36 cellular contexts compared by ENCODE assay signal in the genomic region with DNA sequence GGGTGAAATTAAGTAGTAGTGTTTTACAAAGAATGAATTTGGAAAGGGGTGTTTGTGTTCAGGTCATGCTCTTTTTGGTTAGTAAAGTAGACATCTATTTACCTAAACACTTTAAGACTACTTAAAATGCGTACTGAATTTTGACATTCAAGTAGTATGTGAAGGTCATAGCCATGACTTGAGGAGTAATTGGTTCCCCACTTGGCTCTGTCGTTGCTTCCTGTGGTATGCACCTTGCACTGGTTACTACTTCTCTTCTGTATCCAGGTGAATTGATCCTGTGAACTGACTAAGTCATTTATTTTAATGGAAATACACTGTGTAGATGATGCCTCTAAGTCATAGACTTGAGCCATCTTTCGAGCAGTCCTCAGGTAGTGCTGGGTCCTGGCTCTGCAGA.
"Had no signal": no experiment of that assay in that cellular context is flagged by ENCODE, and none has a peak within 500 bp of the region (broad histone marks: within the 10 kb centered on the region; RNA-seq: fewer than 3 reads in every experiment).

No MANE protein-coding gene starts in this region.

- H3K4me1 ChIP-seq: body of pancreas, breast epithelium had no signal

- H3K9me3 Mint-ChIP-seq: activated CD4-positive, alpha-beta memory T cell treated with anti-CD3 and anti-CD28 coated beads, Interleukin-2, amount 10 ng/mL, durations not matched to agents 7 days and 5 days; activated CD4-positive, alpha-beta T cell treated with anti-CD3 and anti-CD28 coated beads, Interleukin-2, amount 10 ng/mL, durations not matched to agents 7 days and 5 days; activated naive CD4-positive, alpha-beta T cell treated with anti-CD3 and anti-CD28 coated beads for 36 hours; activated naive CD4-positive, alpha-beta T cell treated with anti-CD3 and anti-CD28 coated beads, Interleukin-2, amount 50 U/mL, for 72 hours; activated naive CD8-positive, alpha-beta T cell treated with anti-CD3 and anti-CD28 coated beads for 36 hours; activated T-cell treated with anti-CD3 and anti-CD28 coated beads, Interleukin-2, amount 50 U/mL, for 24 hours; activated T-cell treated with anti-CD3 and anti-CD28 coated beads, Interleukin-2, amount 50 U/mL, for 72 hours; activated T-helper 1 cell treated with anti-CD3 and anti-CD28 coated beads, Interleukin-12 subunit alpha, Interleukin-12 subunit beta, Interleukin-2, Interleukin-4 antibody, amounts not matched to agents 30 ng/mL and 10 ng/mL and 1 ng/mL, durations not matched to agents 14 hours and 24 hours and 36 hours; activated T-helper 17 cell treated with anti-CD3 and anti-CD28 coated beads, Interleukin-2, amount 50 U/mL, for 72 hours; T-helper 1 cell treated with Interleukin-12 subunit alpha and Interleukin-12 subunit beta and Interleukin-4 antibody, amounts not matched to agents 30 μg/mL and 1 μg/mL, for 36 hours; T-helper 2 cell treated with Interferon-gamma antibody and Interleukin-4, amounts not matched to agents 5 μg/mL and 100 μg/mL, for 36 hours; WTC11 had no signal

- H3K36me3 ChIP-seq: adrenal gland, breast epithelium had no signal

- H3K4me1 Mint-ChIP-seq: activated CD4-positive, alpha-beta memory T cell treated with anti-CD3 and anti-CD28 coated beads, Interleukin-2, amount 10 ng/mL, durations not matched to agents 7 days and 5 days; activated CD4-positive, alpha-beta T cell treated with anti-CD3 and anti-CD28 coated beads for 36 hours; activated CD4-positive, alpha-beta T cell treated with anti-CD3 and anti-CD28 coated beads, Interleukin-2, amount 10 ng/mL, durations not matched to agents 7 days and 5 days; activated CD8-positive, alpha-beta memory T cell treated with anti-CD3 and anti-CD28 coated beads, Interleukin-2, amount 10 ng/mL, durations not matched to agents 7 days and 5 days; activated T-helper 17 cell treated with anti-CD3 and anti-CD28 coated beads, Interleukin-2, amount 50 U/mL, for 72 hours had no signal

- H3K4me3 Mint-ChIP-seq: activated CD4-positive, alpha-beta memory T cell treated with anti-CD3 and anti-CD28 coated beads, Interleukin-2, amount 10 ng/mL, durations not matched to agents 7 days and 5 days; activated CD4-positive, alpha-beta T cell treated with anti-CD3 and anti-CD28 coated beads for 36 hours; activated CD4-positive, alpha-beta T cell treated with anti-CD3 and anti-CD28 coated beads, Interleukin-2, amount 10 ng/mL, durations not matched to agents 7 days and 5 days; activated CD8-positive, alpha-beta memory T cell treated with anti-CD3 and anti-CD28 coated beads, Interleukin-2, amount 10 ng/mL, durations not matched to agents 7 days and 5 days; activated CD8-positive, alpha-beta T cell treated with anti-CD3 and anti-CD28 coated beads, Interleukin-2, amount 10 ng/mL, durations not matched to agents 7 days and 5 days; activated naive CD4-positive, alpha-beta T cell treated with anti-CD3 and anti-CD28 coated beads for 36 hours; activated naive CD8-positive, alpha-beta T cell treated with anti-CD3 and anti-CD28 coated beads for 36 hours; activated T-cell treated with anti-CD3 and anti-CD28 coated beads, Interleukin-2, amount 50 U/mL, for 24 hours; activated T-cell treated with anti-CD3 and anti-CD28 coated beads, Interleukin-2, amount 50 U/mL, for 72 hours; activated T-helper 1 cell treated with anti-CD3 and anti-CD28 coated beads, Interleukin-12 subunit alpha, Interleukin-12 subunit beta, Interleukin-2, Interleukin-4 antibody, amounts not matched to agents 30 ng/mL and 10 ng/mL and 1 ng/mL, durations not matched to agents 14 hours and 24 hours and 36 hours; activated T-helper 17 cell treated with anti-CD3 and anti-CD28 coated beads, Interleukin-2, amount 50 U/mL, for 72 hours; T-helper 1 cell treated with Interleukin-12 subunit alpha and Interleukin-12 subunit beta and Interleukin-4 antibody, amounts not matched to agents 30 μg/mL and 1 μg/mL, for 36 hours; T-helper 2 cell treated with Interferon-gamma antibody and Interleukin-4, amounts not matched to agents 5 μg/mL and 100 μg/mL, for 36 hours; WTC11 had no signal

- H3K27ac ChIP-seq: adrenal gland, body of pancreas, brain microvascular endothelial cell, breast epithelium, WERI-Rb-1 had no signal

- ATAC-seq: activated CD4-positive, alpha-beta T cell treated with anti-CD3 and anti-CD28 coated beads for 36 hours; activated CD4-positive, CD25-positive, alpha-beta regulatory T cell treated with anti-CD3 and anti-CD28 coated beads, Interleukin-2, amount 50 U/mL, for 24 hours; activated CD8-positive, alpha-beta memory T cell treated with anti-CD3 and anti-CD28 coated beads, Interleukin-2, amount 10 ng/mL, durations not matched to agents 7 days and 5 days; activated CD8-positive, alpha-beta T cell treated with anti-CD3 and anti-CD28 coated beads, Interleukin-2, amount 10 ng/mL, durations not matched to agents 7 days and 5 days; activated naive CD4-positive, alpha-beta T cell treated with anti-CD3 and anti-CD28 coated beads, Interleukin-2, amount 50 U/mL, for 72 hours; activated T-cell treated with anti-CD3 and anti-CD28 coated beads, Interleukin-2, amount 50 U/mL, for 72 hours; activated T-helper 17 cell treated with anti-CD3 and anti-CD28 coated beads, Interleukin-2, amount 50 U/mL, for 72 hours; body of pancreas; WTC11 had no signal

- H3K9me3 ChIP-seq: adrenal gland, body of pancreas, breast epithelium had no signal

- H3K27ac Mint-ChIP-seq: activated CD4-positive, alpha-beta memory T cell treated with anti-CD3 and anti-CD28 coated beads, Interleukin-2, amount 10 ng/mL, durations not matched to agents 7 days and 5 days; activated CD4-positive, alpha-beta T cell treated with anti-CD3 and anti-CD28 coated beads for 36 hours; activated CD4-positive, alpha-beta T cell treated with anti-CD3 and anti-CD28 coated beads, Interleukin-2, amount 10 ng/mL, durations not matched to agents 7 days and 5 days; activated CD8-positive, alpha-beta memory T cell treated with anti-CD3 and anti-CD28 coated beads, Interleukin-2, amount 10 ng/mL, durations not matched to agents 7 days and 5 days; activated CD8-positive, alpha-beta T cell treated with anti-CD3 and anti-CD28 coated beads, Interleukin-2, amount 10 ng/mL, durations not matched to agents 7 days and 5 days; activated naive CD4-positive, alpha-beta T cell treated with anti-CD3 and anti-CD28 coated beads for 36 hours; activated naive CD4-positive, alpha-beta T cell treated with anti-CD3 and anti-CD28 coated beads, Interleukin-2, amount 50 U/mL, for 72 hours; activated naive CD8-positive, alpha-beta T cell treated with anti-CD3 and anti-CD28 coated beads for 36 hours; activated T-cell treated with anti-CD3 and anti-CD28 coated beads, Interleukin-2, amount 50 U/mL, for 24 hours; activated T-cell treated with anti-CD3 and anti-CD28 coated beads, Interleukin-2, amount 50 U/mL, for 72 hours; activated T-helper 1 cell treated with anti-CD3 and anti-CD28 coated beads, Interleukin-12 subunit alpha, Interleukin-12 subunit beta, Interleukin-2, Interleukin-4 antibody, amounts not matched to agents 30 ng/mL and 10 ng/mL and 1 ng/mL, durations not matched to agents 14 hours and 24 hours and 36 hours; activated T-helper 17 cell treated with anti-CD3 and anti-CD28 coated beads, Interleukin-2, amount 50 U/mL, for 72 hours; T-helper 1 cell treated with Interleukin-12 subunit alpha and Interleukin-12 subunit beta and Interleukin-4 antibody, amounts not matched to agents 30 μg/mL and 1 μg/mL, for 36 hours; T-helper 2 cell treated with Interferon-gamma antibody and Interleukin-4, amounts not matched to agents 5 μg/mL and 100 μg/mL, for 36 hours; WTC11 had no signal

- H3K27me3 Mint-ChIP-seq: activated naive CD8-positive, alpha-beta T cell treated with anti-CD3 and anti-CD28 coated beads for 36 hours; activated T-cell treated with anti-CD3 and anti-CD28 coated beads, Interleukin-2, amount 50 U/mL, for 24 hours had no signal

- H3K4me3 ChIP-seq: adrenal gland, body of pancreas, breast epithelium had no signal

- H3K36me3 Mint-ChIP-seq: activated CD8-positive, alpha-beta memory T cell treated with anti-CD3 and anti-CD28 coated beads, Interleukin-2, amount 10 ng/mL, durations not matched to agents 7 days and 5 days; activated naive CD4-positive, alpha-beta T cell treated with anti-CD3 and anti-CD28 coated beads, Interleukin-2, amount 50 U/mL, for 72 hours; activated naive CD8-positive, alpha-beta T cell treated with anti-CD3 and anti-CD28 coated beads for 36 hours had no signal

- DNase-seq: activated CD4-positive, alpha-beta memory T cell treated with anti-CD3 and anti-CD28 coated beads, Interleukin-2, amount 10 ng/mL, durations not matched to agents 7 days and 5 days; activated CD4-positive, alpha-beta T cell treated with anti-CD3 and anti-CD28 coated beads for 1 hour; activated CD4-positive, alpha-beta T cell treated with anti-CD3 and anti-CD28 coated beads for 36 hours; activated CD4-positive, alpha-beta T cell treated with anti-CD3 and anti-CD28 coated beads for 48 hours; activated CD4-positive, alpha-beta T cell treated with anti-CD3 and anti-CD28 coated beads, Interleukin-2, amount 10 ng/mL, durations not matched to agents 7 days and 5 days; activated CD4-positive, alpha-beta T cell treated with anti-CD3 and anti-CD28 coated beads, Interleukin-2, amount 50 U/mL, for 48 hours; activated CD4-positive, CD25-positive, alpha-beta regulatory T cell; activated CD8-positive, alpha-beta memory T cell treated with anti-CD3 and anti-CD28 coated beads for 24 hours; activated CD8-positive, alpha-beta memory T cell treated with anti-CD3 and anti-CD28 coated beads, Interleukin-2, amount 10 ng/mL, durations not matched to agents 7 days and 5 days; activated CD8-positive, alpha-beta memory T cell treated with anti-CD3 and anti-CD28 coated beads, Interleukin-2, amount 50 U/mL, for 48 hours; activated CD8-positive, alpha-beta T cell treated with anti-CD3 and anti-CD28 coated beads, Interleukin-2, amount 10 ng/mL, durations not matched to agents 7 days and 5 days; activated effector memory CD4-positive, alpha-beta T cell treated with anti-CD3 and anti-CD28 coated beads, Interleukin-2, amount 50 U/mL, for 16 hours; activated gamma-delta T cell treated with Interleukin-2 at 50 U/mL for 16 hours; activated naive CD4-positive, alpha-beta T cell; activated naive CD4-positive, alpha-beta T cell treated with anti-CD3 and anti-CD28 coated beads for 36 hours; activated naive CD4-positive, alpha-beta T cell treated with anti-CD3 and anti-CD28 coated beads, Interleukin-2, amount 50 U/mL, for 16 hours; activated naive CD8-positive, alpha-beta T cell treated with anti-CD3 and anti-CD28 coated beads for 36 hours; activated T-cell treated with anti-CD3 and anti-CD28 coated beads, Interleukin-2, amount 50 U/mL, for 24 hours; activated T-cell treated with anti-CD3 and anti-CD28 coated beads, Interleukin-2, amount 50 U/mL, for 72 hours; adrenal gland; amniotic stem cell; aorta; body of pancreas; brain microvascular endothelial cell; central memory CD4-positive, alpha-beta T cell; T-helper 2 cell; T-helper 9 cell; WERI-Rb-1 had no signal

- H3K27me3 ChIP-seq: adrenal gland, body of pancreas, brain microvascular endothelial cell, breast epithelium had no signal
